Comparison of ENCODE assay signal across 1 cellular context in genomic region chr14:61764342-61765122, GRCh38.
TF ChIP-seq lines count a peak whose summit lies in the region.

No MANE protein-coding gene starts in this region.

TF ChIP-seq in HEK293, 187 proteins besides CTCF, POLR2A, EP300 and RAD21 (continued from another document):
- TF ChIP-seq PRDM6 (tag by site-specific recombination; IDR thresholded peaks at IDR 0.05) (peak; percentile 77), ZNF394 (tag by site-specific recombination; IDR thresholded peaks at IDR 0.05; ENCODE audit: borderline replicate concordance) (no peak), ZNF221 (tag by site-specific recombination; IDR thresholded peaks at IDR 0.05; ENCODE audit: borderline replicate concordance) (no peak), PRDM10 (tag by site-specific recombination; IDR thresholded peaks at IDR 0.05) (peak; percentile 68)
